Comparison of ENCODE assay signal across 9 cellular contexts in genomic region chr1:226882187-226882586, GRCh38. TPM values are rescaled to one million over a fixed set of nuclear protein-coding genes. Genes with fewer than 3 reads are reported as not detected.
DNase-seq lines count a peak whose midpoint lies in the region; ATAC-seq, FAIRE-seq and TF ChIP-seq lines count a peak whose summit lies in the region.
"Had no signal": no experiment of that assay in that cellular context is flagged by ENCODE, and none has a peak within 500 bp of the region (broad histone marks: within the 10 kb centered on the region; RNA-seq: fewer than 3 reads in every experiment).

No MANE protein-coding gene starts in this region.

- intact Hi-C loops in body of pancreas (cut with DNase I) (no loop called here), pancreas (cut with DNase I) (no loop called here)

- H3K4me1 ChIP-seq in body of pancreas (peaks cover 20% of the 10 kb centered on the region), pancreas (peaks cover 7 to 13% (median 10%) of the 10 kb centered on the region in 3 donors)

- ATAC-seq in GM18870 (IDR thresholded peaks at IDR 0.05; ENCODE audit: unreplicated experiment): peak; percentile 1
- peak; percentile 2 for ATAC-seq in HG03280 (IDR thresholded peaks at IDR 0.05; ENCODE audit: unreplicated experiment)
- ATAC-seq in body of pancreas: no peak
- ATAC-seq in pancreas: peak in 3 of 4 donors; percentile 11 to 18 (median 17)
- no peak for ATAC-seq in HG03469 (IDR thresholded peaks at IDR 0.05; ENCODE audit: unreplicated experiment)

- no peak overlapping the region for H3K4me3 ChIP-seq in body of pancreas
- H3K4me3 ChIP-seq in pancreas: peak overlapping the region in 1 of 4 donors; percentile 23

- no peak for TF ChIP-seq POLR2A in body of pancreas (IDR thresholded peaks at IDR 0.05)

- H3K9me3 ChIP-seq in body of pancreas: no peaks in the 10 kb centered on the region
- H3K9me3 ChIP-seq in pancreas: no peaks in the 10 kb centered on the region

- FAIRE-seq in pancreas (lab: Jason Lieb, UNC): no peak
- FAIRE-seq: RCC 7860 had no signal

- H3K36me3 ChIP-seq in body of pancreas (replicated peaks in 1 of 2; ENCODE audit: insufficient read depth in 1 of 2, low read depth in 2 of 2): peaks cover 0 to 8% of the 10 kb centered on the region in 2 donors
- peaks cover 3 to 32% (median 16%) of the 10 kb centered on the region in 3 donors for H3K36me3 ChIP-seq in pancreas

- peak overlapping the region; percentile 3 to 56 (median 32) for H3K27ac ChIP-seq in body of pancreas
- H3K27ac ChIP-seq in pancreas: peak overlapping the region in 2 of 4 donors; percentile 11 to 58

- 57 to 68% methylated on average over 5 of the region's 5 CpGs for WGBS in body of pancreas, 2 donors
- 52 to 59% methylated on average over 5 of the region's 5 CpGs for WGBS in pancreas, 2 donors

- TF ChIP-seq CTCF in body of pancreas (IDR thresholded peaks at IDR 0.05) (no peak), pancreas (IDR thresholded peaks at IDR 0.05) (no peak)

- H3K27me3 ChIP-seq in body of pancreas: no peaks in the 10 kb centered on the region
- no peaks in the 10 kb centered on the region for H3K27me3 ChIP-seq in pancreas

- DNase-seq in body of pancreas (peak in 1 of 4 donors; percentile 37), pancreas (no peak), NCI-H1092 (lab: John Stamatoyannopoulos, UW) (no peak), NCI-H2107 treated with DMSO at 0.1 percent for 48 hours (lab: John Stamatoyannopoulos, UW; ENCODE audit: unreplicated experiment) (no peak)
- DNase-seq in NK-92 treated with Interleukin-12 subunit alpha and Interleukin-12 subunit beta, amount 100 ng/mL, for 24 hours (lab: John Stamatoyannopoulos, UW): no peak

RNA-seq across cellular contexts. Expression of gene PSEN2, which starts 11.8 kb away (rescaled TPM):
- total RNA-seq in body of pancreas (10 to 100 TPM; 80.9 to 98.9 TPM), pancreas (10 to 100 TPM; 36.5 to 70.2 (median 44.1) TPM)
- polyA plus RNA-seq in pancreas: 10 to 100 TPM; 31.4 to 37.1 TPM

RNA-seq across cellular contexts. Expression of gene COQ8A, which starts 57.9 kb away (rescaled TPM):
- 100 to 1,000 TPM; 116 to 134 TPM for total RNA-seq in body of pancreas
- total RNA-seq in pancreas: 100 to 1,000 TPM in 1 of 6 donors, 10 to 100 TPM in 5; 61.2 to 106 (median 84.1) TPM
- polyA plus RNA-seq in pancreas: 100 to 1,000 TPM; 129 to 169 TPM

Comparison
In these comparisons a context has a peak if more than half of its experiments do, and no peak if none do; other contexts are left out.
1. ATAC-seq: peak in GM18870 (single experiment), HG03280 (single experiment) and pancreas (3 of 4); none in body of pancreas (single experiment) and HG03469 (single experiment).